21 cellular contexts compared by ENCODE assay signal in the genomic region with DNA sequence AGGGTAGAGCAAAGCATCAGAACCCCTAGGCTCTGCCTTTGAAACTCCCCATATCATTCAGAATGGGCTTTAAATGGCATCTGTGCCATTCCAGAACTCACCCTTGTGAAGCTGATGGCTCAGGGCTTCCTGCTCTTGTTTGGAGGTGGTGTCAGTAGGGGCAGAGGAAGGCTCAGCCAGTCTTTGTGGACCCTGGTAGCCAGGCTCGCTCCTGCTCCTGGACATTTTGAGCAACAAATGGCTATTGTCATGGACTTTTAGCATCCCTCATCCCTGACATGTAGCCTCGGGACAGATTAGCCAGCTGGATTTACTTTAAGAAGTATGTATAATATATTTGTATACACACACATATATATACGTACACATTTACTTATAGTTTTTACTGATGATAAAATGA.
DNase-seq lines count a peak whose midpoint lies in the region; ATAC-seq and TF ChIP-seq lines count a peak whose summit lies in the region.
"Had no signal": no experiment of that assay in that cellular context is flagged by ENCODE, and none has a peak within 500 bp of the region (broad histone marks: within the 10 kb centered on the region; RNA-seq: fewer than 3 reads in every experiment).

No MANE protein-coding gene starts in this region.

- H3K36me3 Mint-ChIP-seq in GM23338 (ENCODE audit: low read depth) (peaks cover 3% of the 10 kb centered on the region; the same call in 2 of the 3 replicates), endodermal cell (ENCODE audit: low read depth) (no peaks in the 10 kb centered on the region), neural progenitor cell (peaks cover 8% of the 10 kb centered on the region)
- H3K36me3 Mint-ChIP-seq: CD14-positive monocyte had no signal

- H3K9me3 Mint-ChIP-seq in GM23338 (no peaks in the 10 kb centered on the region), endodermal cell (peaks cover 4% of the 10 kb centered on the region), neural progenitor cell (peaks cover 2% of the 10 kb centered on the region)

- ATAC-seq in GM23338 (no peak), HG02973 (IDR thresholded peaks at IDR 0.05; ENCODE audit: unreplicated experiment) (no peak), HG03571 (IDR thresholded peaks at IDR 0.05; ENCODE audit: unreplicated experiment) (no peak)
- ATAC-seq: A549 had no signal

- peaks cover 10% of the 10 kb centered on the region for H3K27me3 Mint-ChIP-seq in GM23338 (ENCODE audit: insufficient read depth, low read depth, poor library complexity)
- no peaks in the 10 kb centered on the region for H3K27me3 Mint-ChIP-seq in endodermal cell (ENCODE audit: insufficient read depth)
- H3K27me3 Mint-ChIP-seq in neural progenitor cell (ENCODE audit: insufficient read depth, low read depth) = peaks cover 5% of the 10 kb centered on the region
- H3K27me3 Mint-ChIP-seq: CD4-positive, alpha-beta T cell had no signal

- H3K79me2 ChIP-seq in GM23338 (replicated peaks; ENCODE audit: insufficient read depth) (peaks cover 96% of the 10 kb centered on the region), neural progenitor cell (ENCODE audit: low read depth) (peaks cover 93% of the 10 kb centered on the region)

- no peak overlapping the region for H3K27ac ChIP-seq in GM23338 (ENCODE audit: low read depth)
- peak overlapping the region; percentile 82 for H3K27ac ChIP-seq in VCaP
- H3K27ac ChIP-seq in endodermal cell (ENCODE audit: low read depth, low read length) = peak overlapping the region; percentile 41
- no peak overlapping the region for H3K27ac ChIP-seq in neural progenitor cell
- H3K27ac ChIP-seq: A549; BLaER1 treated with 17β-estradiol and CSF1 and Interleukin-3, amounts not matched to agents 10 nM and 100 nM; GM23248 had no signal

- H3K4me3 ChIP-seq in GM23338 = no peak overlapping the region
- H3K4me3 ChIP-seq in endodermal cell (ENCODE audit: low read length) = no peak overlapping the region
- no peak overlapping the region for H3K4me3 ChIP-seq in neural progenitor cell
- H3K4me3 ChIP-seq: A549; BLaER1 treated with 17β-estradiol and CSF1 and Interleukin-3, amounts not matched to agents 10 nM and 100 nM; GM23248 had no signal

- H3K36me3 ChIP-seq in GM23338 (ENCODE audit: insufficient read depth) (no peaks in the 10 kb centered on the region), endodermal cell (ENCODE audit: control insufficient read depth, insufficient read depth, low read length) (no peaks in the 10 kb centered on the region), neural progenitor cell (no peaks in the 10 kb centered on the region)
- H3K36me3 ChIP-seq: BE2C had no signal

- H3K27me3 ChIP-seq in GM23338 (ENCODE audit: insufficient read depth) = no peaks in the 10 kb centered on the region
- H3K27me3 ChIP-seq in endodermal cell (ENCODE audit: control insufficient read depth, insufficient read depth, low read length, poor library complexity, severe bottlenecking) = no peaks in the 10 kb centered on the region
- H3K27me3 ChIP-seq in neural progenitor cell = no peaks in the 10 kb centered on the region
- H3K27me3 ChIP-seq: BLaER1 treated with 17β-estradiol and CSF1 and Interleukin-3, amounts not matched to agents 10 nM and 100 nM had no signal

- no peak overlapping the region for H3K9ac ChIP-seq in endodermal cell (ENCODE audit: extremely low read depth, low read length, poor library complexity, severe bottlenecking)
- H3K9ac ChIP-seq in neural progenitor cell = no peak overlapping the region
- H3K9ac ChIP-seq: BLaER1 treated with 17β-estradiol and CSF1 and Interleukin-3, amounts not matched to agents 10 nM and 100 nM; GM23248 had no signal

- peaks cover 59% of the 10 kb centered on the region for H3K4me1 Mint-ChIP-seq in GM23338
- peaks cover 35% of the 10 kb centered on the region for H3K4me1 Mint-ChIP-seq in endodermal cell
- H3K4me1 Mint-ChIP-seq in neural progenitor cell = peaks cover 76% of the 10 kb centered on the region

- H2AFZ ChIP-seq in GM23338 = no peak overlapping the region
- H2AFZ ChIP-seq in neural progenitor cell (replicated peaks) = no peak overlapping the region
- H2AFZ ChIP-seq: GM23248 had no signal

- DNase-seq in GM23338 (ENCODE audit: low spot score) = peak; percentile 14
- no peak for DNase-seq in endodermal cell
- no peak for DNase-seq in neural progenitor cell (ENCODE audit: low spot score)
- no peak for DNase-seq in epidermal melanocyte (ENCODE audit: insufficient read length, low spot score)
- DNase-seq: 8988T; ACHN; AML-193; BE2C; CD4-positive, alpha-beta T cell; CD8-positive, alpha-beta memory T cell; DMS 273 treated with DMSO at 0.1 percent for 48 hours; DMS79; EL; GM23248; HCEC 1CT had no signal

- no peaks in the 10 kb centered on the region for H3F3A ChIP-seq in GM23338 (replicated peaks; ENCODE audit: low read depth)
- H3F3A ChIP-seq in neural progenitor cell (ENCODE audit: low read depth) = peaks cover 37% of the 10 kb centered on the region

- H3K9me3 ChIP-seq in endodermal cell (ENCODE audit: control insufficient read depth, low read length) = no peaks in the 10 kb centered on the region
- H3K9me3 ChIP-seq in neural progenitor cell (ENCODE audit: low read depth) = no peaks in the 10 kb centered on the region
- H3K9me3 ChIP-seq: A549; BE2C; BLaER1 treated with 17β-estradiol and CSF1 and Interleukin-3, amounts not matched to agents 10 nM and 100 nM had no signal

- H3K4me3 Mint-ChIP-seq in GM23338 = no peak overlapping the region
- no peak overlapping the region for H3K4me3 Mint-ChIP-seq in endodermal cell
- H3K4me3 Mint-ChIP-seq in neural progenitor cell = no peak overlapping the region
- H3K4me3 Mint-ChIP-seq: CD14-positive monocyte; CD4-positive, alpha-beta T cell; CD8-positive, alpha-beta memory T cell had no signal

- H3K27ac Mint-ChIP-seq in GM23338 (no peak overlapping the region; the same call in 1 of the 2 replicates), endodermal cell (peak overlapping the region; percentile 13), neural progenitor cell (peak overlapping the region; percentile 97)
- H3K27ac Mint-ChIP-seq: CD14-positive monocyte; CD4-positive, alpha-beta T cell; CD8-positive, alpha-beta memory T cell had no signal

- H4K20me1 ChIP-seq in GM23338 (replicated peaks; ENCODE audit: insufficient read depth) (peaks cover 15% of the 10 kb centered on the region; the same call in 1 of the 2 replicates), neural progenitor cell (ENCODE audit: low read depth) (peaks cover 41% of the 10 kb centered on the region)

- no peaks in the 10 kb centered on the region for H3K9me2 ChIP-seq in GM23338 (ENCODE audit: insufficient read depth)

- WGBS in endodermal cell (ENCODE audit: insufficient coverage in 1 of 2, insufficient read length in 1 of 2), 2 experiments = 79 to 100% methylated on average over 1 to 2 of the region's 3 CpGs

- H3K4me2 ChIP-seq in GM23338 (peak overlapping the region; percentile 33; the same call in 1 of the 2 replicates), neural progenitor cell (peak overlapping the region; percentile 38)
- H3K4me2 ChIP-seq: A549; BLaER1 treated with 17β-estradiol and CSF1 and Interleukin-3, amounts not matched to agents 10 nM and 100 nM had no signal

- TF ChIP-seq CTCF in GM23338 (conservative IDR thresholded peaks at IDR 0.05; ENCODE audit: low read depth in 2 of 2) (no peak), VCaP (conservative IDR thresholded peaks at IDR 0.05) (no peak), endodermal cell (conservative IDR thresholded peaks at IDR 0.05) (no peak), neural progenitor cell (IDR thresholded peaks at IDR 0.05) (no peak)

- H3K4me1 ChIP-seq in GM23338 (ENCODE audit: insufficient read depth) (peaks cover 33% of the 10 kb centered on the region), endodermal cell (ENCODE audit: control insufficient read depth, insufficient read depth, low read length) (peaks cover 9% of the 10 kb centered on the region), neural progenitor cell (peaks cover 42% of the 10 kb centered on the region)
- H3K4me1 ChIP-seq: A549, BE2C had no signal

TF ChIP-seq in GM23338, 12 proteins besides CTCF, POLR2A, EP300 and RAD21 (continues in another document):
- TF ChIP-seq EZH2phosphoT487 (IDR thresholded peaks at IDR 0.05; ENCODE audit: unreplicated experiment) = no peak
- TF ChIP-seq NANOG (IDR thresholded peaks at IDR 0.05; ENCODE audit: borderline replicate concordance) = no peak
- no peak for TF ChIP-seq CREB1 (CRISPR knock-in tag; IDR thresholded peaks at IDR 0.05; ENCODE audit: low read depth)
- TF ChIP-seq ZNF114 (CRISPR knock-in tag; IDR thresholded peaks at IDR 0.05) = no peak
- TF ChIP-seq, protein P1, sequence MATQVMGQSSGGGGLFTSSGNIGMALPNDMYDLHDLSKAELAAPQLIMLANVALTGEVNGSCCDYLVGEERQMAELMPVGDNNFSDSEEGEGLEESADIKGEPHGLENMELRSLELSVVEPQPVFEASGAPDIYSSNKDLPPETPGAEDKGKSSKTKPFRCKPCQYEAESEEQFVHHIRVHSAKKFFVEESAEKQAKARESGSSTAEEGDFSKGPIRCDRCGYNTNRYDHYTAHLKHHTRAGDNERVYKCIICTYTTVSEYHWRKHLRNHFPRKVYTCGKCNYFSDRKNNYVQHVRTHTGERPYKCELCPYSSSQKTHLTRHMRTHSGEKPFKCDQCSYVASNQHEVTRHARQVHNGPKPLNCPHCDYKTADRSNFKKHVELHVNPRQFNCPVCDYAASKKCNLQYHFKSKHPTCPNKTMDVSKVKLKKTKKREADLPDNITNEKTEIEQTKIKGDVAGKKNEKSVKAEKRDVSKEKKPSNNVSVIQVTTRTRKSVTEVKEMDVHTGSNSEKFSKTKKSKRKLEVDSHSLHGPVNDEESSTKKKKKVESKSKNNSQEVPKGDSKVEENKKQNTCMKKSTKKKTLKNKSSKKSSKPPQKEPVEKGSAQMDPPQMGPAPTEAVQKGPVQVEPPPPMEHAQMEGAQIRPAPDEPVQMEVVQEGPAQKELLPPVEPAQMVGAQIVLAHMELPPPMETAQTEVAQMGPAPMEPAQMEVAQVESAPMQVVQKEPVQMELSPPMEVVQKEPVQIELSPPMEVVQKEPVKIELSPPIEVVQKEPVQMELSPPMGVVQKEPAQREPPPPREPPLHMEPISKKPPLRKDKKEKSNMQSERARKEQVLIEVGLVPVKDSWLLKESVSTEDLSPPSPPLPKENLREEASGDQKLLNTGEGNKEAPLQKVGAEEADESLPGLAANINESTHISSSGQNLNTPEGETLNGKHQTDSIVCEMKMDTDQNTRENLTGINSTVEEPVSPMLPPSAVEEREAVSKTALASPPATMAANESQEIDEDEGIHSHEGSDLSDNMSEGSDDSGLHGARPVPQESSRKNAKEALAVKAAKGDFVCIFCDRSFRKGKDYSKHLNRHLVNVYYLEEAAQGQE (IDR thresholded peaks at IDR 0.05; ENCODE audit: unreplicated experiment) = no peak

Comparison
In these comparisons a context has a peak if more than half of its experiments do, and no peak if none do; other contexts are left out.
1. H3K27ac ChIP-seq: peak in VCaP (single experiment) and endodermal cell (single experiment); none in GM23338 (single experiment) and neural progenitor cell (single experiment).